ENCODE assay signal across 14 cellular contexts in genomic region chr13:45219123-45219891, GRCh38. TPM values are rescaled to one million over a fixed set of nuclear protein-coding genes. Genes with fewer than 3 reads are reported as not detected.
DNase-seq lines count a peak whose midpoint lies in the region; ATAC-seq and TF ChIP-seq lines count a peak whose summit lies in the region.
"Had no signal": no experiment of that assay in that cellular context is flagged by ENCODE, and none has a peak within 500 bp of the region (broad histone marks: within the 10 kb centered on the region; RNA-seq: fewer than 3 reads in every experiment).

No MANE protein-coding gene starts in this region.

- ATAC-seq in SK-N-SH treated with all-trans-retinoic acid at 6 μM for 48 hours (peak; percentile 53), HG03378 (IDR thresholded peaks at IDR 0.05; ENCODE audit: unreplicated experiment) (no peak)
- ATAC-seq in activated T-cell treated with anti-CD3 and anti-CD28 coated beads, Interleukin-2, amount 50 U/mL, for 72 hours (replicated peaks in 1 of 2) = no peak
- ATAC-seq: upper lobe of right lung had no signal

- peaks cover 7% of the 10 kb centered on the region for H3K36me3 ChIP-seq in skeletal muscle satellite cell (ENCODE audit: insufficient read depth, low read length)
- H3K36me3 ChIP-seq: neural progenitor cell, upper lobe of right lung had no signal

- H3K9me3 Mint-ChIP-seq in activated T-cell treated with anti-CD3 and anti-CD28 coated beads, Interleukin-2, amount 50 U/mL, for 72 hours = no peaks in the 10 kb centered on the region
- H3K9me3 Mint-ChIP-seq: activated naive CD4-positive, alpha-beta T cell treated with anti-CD3 and anti-CD28 coated beads, Interleukin-2, amount 10 ng/mL, durations not matched to agents 7 days and 5 days; neural progenitor cell had no signal

- H3K4me3 Mint-ChIP-seq in activated T-cell treated with anti-CD3 and anti-CD28 coated beads, Interleukin-2, amount 50 U/mL, for 72 hours = no peak overlapping the region
- H3K4me3 Mint-ChIP-seq: activated naive CD4-positive, alpha-beta T cell treated with anti-CD3 and anti-CD28 coated beads, Interleukin-2, amount 10 ng/mL, durations not matched to agents 7 days and 5 days; neural progenitor cell had no signal

- H3K27me3 ChIP-seq in skeletal muscle satellite cell (ENCODE audit: control insufficient read depth, insufficient read depth, low read length) = no peaks in the 10 kb centered on the region
- H3K27me3 ChIP-seq: neural progenitor cell, upper lobe of right lung had no signal

- DNase-seq in NCI-H2081 (lab: John Stamatoyannopoulos, UW) (peak; percentile 7 to 24), NCI-H2081 treated with DMSO at 0.1 percent for 48 hours (lab: John Stamatoyannopoulos, UW) (no peak), iris pigment epithelial cell (ENCODE audit: low read depth) (peak; percentile 60), NCI-H345 treated with DMSO at 0.1 percent for 48 hours (lab: John Stamatoyannopoulos, UW; ENCODE audit: unreplicated experiment) (no peak)
- no peak for DNase-seq in activated T-cell treated with anti-CD3 and anti-CD28 coated beads, Interleukin-2, amount 50 U/mL, for 72 hours
- DNase-seq: 8988T; activated naive CD4-positive, alpha-beta T cell treated with anti-CD3 and anti-CD28 coated beads, Interleukin-2, amount 10 ng/mL, durations not matched to agents 7 days and 5 days; NCI-H446 treated with DMSO at 0.1 percent for 48 hours; stimulated activated CD8-positive, alpha-beta memory T cell treated with anti-CD3 and anti-CD28 coated beads, Interleukin-4, amount 100 ng/mL, for 48 hours; upper lobe of right lung had no signal

- H3K4me1 Mint-ChIP-seq in activated T-cell treated with anti-CD3 and anti-CD28 coated beads, Interleukin-2, amount 50 U/mL, for 72 hours (ENCODE audit: low read depth) = peaks cover 11% of the 10 kb centered on the region
- H3K4me1 Mint-ChIP-seq: activated naive CD4-positive, alpha-beta T cell treated with anti-CD3 and anti-CD28 coated beads, Interleukin-2, amount 10 ng/mL, durations not matched to agents 7 days and 5 days had no signal

- no peaks in the 10 kb centered on the region for H3K9me3 ChIP-seq in skeletal muscle satellite cell (replicated peaks; ENCODE audit: low read length)
- H3K9me3 ChIP-seq: upper lobe of right lung had no signal

- H3K27me3 Mint-ChIP-seq in activated T-cell treated with anti-CD3 and anti-CD28 coated beads, Interleukin-2, amount 50 U/mL, for 72 hours (ENCODE audit: low read depth) = no peaks in the 10 kb centered on the region
- H3K27me3 Mint-ChIP-seq: activated naive CD4-positive, alpha-beta T cell treated with anti-CD3 and anti-CD28 coated beads, Interleukin-2, amount 10 ng/mL, durations not matched to agents 7 days and 5 days had no signal

- H3K27ac Mint-ChIP-seq in activated T-cell treated with anti-CD3 and anti-CD28 coated beads, Interleukin-2, amount 50 U/mL, for 72 hours = no peak overlapping the region
- H3K27ac Mint-ChIP-seq: activated naive CD4-positive, alpha-beta T cell treated with anti-CD3 and anti-CD28 coated beads, Interleukin-2, amount 10 ng/mL, durations not matched to agents 7 days and 5 days had no signal

- peak overlapping the region; percentile 70 for H3K4me2 ChIP-seq in skeletal muscle satellite cell (ENCODE audit: low read length)

- peaks cover 0 to 3% of the 10 kb centered on the region in 2 donors for H3K36me3 Mint-ChIP-seq in activated T-cell treated with anti-CD3 and anti-CD28 coated beads, Interleukin-2, amount 50 U/mL, for 72 hours (ENCODE audit: insufficient read depth in 2 of 2)

- peaks cover 64% of the 10 kb centered on the region for H3K4me1 ChIP-seq in skeletal muscle satellite cell (ENCODE audit: control insufficient read depth, insufficient read depth, low read length)

- H3K4me3 ChIP-seq in skeletal muscle satellite cell (ENCODE audit: low read length) = peak overlapping the region; percentile 30
- H3K4me3 ChIP-seq: neural progenitor cell, upper lobe of right lung had no signal

- peak overlapping the region; percentile 61 for H3K9ac ChIP-seq in skeletal muscle satellite cell (ENCODE audit: low read depth, low read length)
- H3K9ac ChIP-seq: neural progenitor cell had no signal

TF ChIP-seq in SK-N-SH treated with all-trans-retinoic acid at 6 μM for 48 hours, 23 proteins besides CTCF, POLR2A, EP300 and RAD21 (continues in another document):
- TF ChIP-seq ZNF8 (CRISPR knock-in tag; IDR thresholded peaks at IDR 0.05) = no peak
- TF ChIP-seq ZFP3 (CRISPR knock-in tag; IDR thresholded peaks at IDR 0.05) = no peak
- TF ChIP-seq CSRNP3 (CRISPR knock-in tag; IDR thresholded peaks at IDR 0.05) = no peak
- no peak for TF ChIP-seq ESRRG (CRISPR knock-in tag; IDR thresholded peaks at IDR 0.05)
- TF ChIP-seq TOX (CRISPR knock-in tag; IDR thresholded peaks at IDR 0.05; ENCODE audit: borderline replicate concordance) = no peak
- no peak for TF ChIP-seq BACH2 (CRISPR knock-in tag; IDR thresholded peaks at IDR 0.05; ENCODE audit: borderline replicate concordance)
- TF ChIP-seq PPARA (CRISPR knock-in tag; IDR thresholded peaks at IDR 0.05; ENCODE audit: borderline replicate concordance) = no peak
- TF ChIP-seq OSR1 (CRISPR knock-in tag; IDR thresholded peaks at IDR 0.05) = no peak
- TF ChIP-seq CSDC2 (CRISPR knock-in tag; IDR thresholded peaks at IDR 0.05) = no peak
- no peak for TF ChIP-seq GLIS3 (CRISPR knock-in tag; IDR thresholded peaks at IDR 0.05)
- no peak for TF ChIP-seq ZFP30 (CRISPR knock-in tag; IDR thresholded peaks at IDR 0.05)
- no peak for TF ChIP-seq TSHZ2 (CRISPR knock-in tag; IDR thresholded peaks at IDR 0.05)
- no peak for TF ChIP-seq TCF4 (CRISPR knock-in tag; IDR thresholded peaks at IDR 0.05; ENCODE audit: borderline replicate concordance)
- TF ChIP-seq ZC3H10 (CRISPR knock-in tag; IDR thresholded peaks at IDR 0.05) = no peak
- no peak for TF ChIP-seq RARB (CRISPR knock-in tag; IDR thresholded peaks at IDR 0.05)
- no peak for TF ChIP-seq PATZ1 (CRISPR knock-in tag; IDR thresholded peaks at IDR 0.05; ENCODE audit: borderline replicate concordance)

RNA-seq across cellular contexts. Expression of gene KCTD4, which starts 18.5 kb away (rescaled TPM):
- not detected in 2 replicates for total RNA-seq in skeletal muscle satellite cell (2012; rRNA removed)
- not detected for total RNA-seq in activated T-cell treated with anti-CD3 and anti-CD28 coated beads, Interleukin-2, amount 50 U/mL, for 72 hours
- total RNA-seq: upper lobe of right lung had no signal

Comparison
In these comparisons a context has a peak if more than half of its experiments do, and no peak if none do; other contexts are left out.
1. DNase-seq: peak in NCI-H2081 (2 of 2) and iris pigment epithelial cell (single experiment); none in NCI-H2081 treated with DMSO at 0.1 percent for 48 hours (single experiment), activated T-cell treated with anti-CD3 and anti-CD28 coated beads, Interleukin-2, amount 50 U/mL, for 72 hours (0 of 2) and NCI-H345 treated with DMSO at 0.1 percent for 48 hours (single experiment).